In the genomic region with DNA sequence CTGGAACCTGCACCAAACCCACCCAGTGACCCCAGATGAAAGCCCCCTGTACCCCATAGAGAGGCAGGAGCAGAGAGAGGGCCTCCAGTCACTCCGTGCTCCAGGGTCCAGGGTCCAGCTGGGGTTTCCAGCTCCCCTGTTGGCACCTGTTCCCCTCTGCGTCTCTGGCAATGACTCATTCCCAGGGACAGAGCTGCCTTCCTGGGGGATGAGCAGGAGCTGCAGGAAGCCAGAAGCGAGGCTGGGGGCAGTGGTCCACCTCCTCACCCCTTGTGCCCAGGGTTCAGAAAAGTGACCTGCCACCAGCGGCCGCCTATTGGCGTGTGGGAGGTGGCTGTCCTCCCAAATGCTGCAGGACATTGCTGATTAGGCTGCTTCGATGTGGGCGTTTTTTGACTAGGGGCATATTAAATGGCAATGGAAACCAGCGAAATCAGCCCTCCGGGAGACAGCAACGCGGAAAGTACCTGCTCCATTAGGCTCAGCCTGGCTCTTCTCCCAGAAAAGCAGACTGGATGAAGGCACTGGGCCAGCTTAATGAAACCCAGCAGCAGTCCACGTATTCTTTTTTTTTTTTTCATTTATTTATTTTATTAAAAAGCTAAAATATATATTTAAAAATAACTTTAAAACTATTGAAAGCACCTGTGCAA, we compare ENCODE assay signal across 12 cellular contexts.
DNase-seq lines count a peak whose midpoint lies in the region; ATAC-seq, FAIRE-seq and TF ChIP-seq lines count a peak whose summit lies in the region.
"Had no signal": no experiment of that assay in that cellular context is flagged by ENCODE, and none has a peak within 500 bp of the region (broad histone marks: within the 10 kb centered on the region; RNA-seq: fewer than 3 reads in every experiment).

No MANE protein-coding gene starts in this region.

- no peak overlapping the region for H3K14ac ChIP-seq in IMR-90 (replicated peaks; ENCODE audit: low read depth, low read length)

- no peak overlapping the region for H3K18ac ChIP-seq in IMR-90 (ENCODE audit: low read depth, low read length)

- no peak for FAIRE-seq in GM12891 (lab: Jason Lieb, UNC)

- in situ Hi-C loops in IMR-90 (cut with MboI; ENCODE audit: low sequenced_read_pairs), result no loop called here

- BruUV-seq in IMR-90 (replicated peaks; lab: Mats Ljungman, UMichigan), result no TSS peak

- no peak overlapping the region for H3K4ac ChIP-seq in IMR-90 (ENCODE audit: low read depth, low read length)

- H3K56ac ChIP-seq in IMR-90 (ENCODE audit: extremely low read depth, insufficient read depth, low read length), result no peak overlapping the region

- no peak overlapping the region for H4K5ac ChIP-seq in IMR-90 (ENCODE audit: low read depth, low read length)

- H3K36me3 ChIP-seq in IMR-90 (ENCODE audit: control insufficient read depth, insufficient read depth, low read length) (no peaks in the 10 kb centered on the region), adipocyte (ENCODE audit: control insufficient read depth, insufficient read depth, low read length, severe bottlenecking) (no peaks in the 10 kb centered on the region)
- H3K36me3 ChIP-seq: ovary had no signal

- H3K4me2 ChIP-seq in IMR-90 (ENCODE audit: low read depth, low read length), result no peak overlapping the region

- H3K9me3 ChIP-seq in AG04450 (ENCODE audit: control insufficient read depth, insufficient read depth, low read length) (peaks cover 2% of the 10 kb centered on the region; the same call in 1 of the 2 replicates), IMR-90 (ENCODE audit: control insufficient read depth, insufficient read depth, low read length) (peaks cover 2% of the 10 kb centered on the region), adipocyte (ENCODE audit: control insufficient read depth, low read length) (no peaks in the 10 kb centered on the region)
- H3K9me3 ChIP-seq: ovary had no signal

- POLR2A ChIA-PET in AG04450 (lab: Yijun Ruan, JAX) (no interaction called here), IMR-90 (lab: Charles Lee; ENCODE audit: unreplicated experiment) (no interaction called here)

- H3K27ac ChIP-seq in AG04450 (ENCODE audit: low read depth, low read length) (peak overlapping the region; percentile 47), IMR-90 (ENCODE audit: insufficient read depth, low read length) (no peak overlapping the region)
- H3K27ac ChIP-seq: HL-60, ovary, SK-N-MC had no signal

- H3K27me3 ChIP-seq in AG04450 (ENCODE audit: control insufficient read depth, insufficient read depth, low read length) (no peaks in the 10 kb centered on the region), IMR-90 (ENCODE audit: control insufficient read depth, insufficient read depth, low read length) (no peaks in the 10 kb centered on the region; the same call in 1 of the 2 replicates), adipocyte (replicated peaks; ENCODE audit: control insufficient read depth, insufficient read depth, low read length) (peaks cover 8% of the 10 kb centered on the region)
- H3K27me3 ChIP-seq: ovary had no signal

- DNase-seq in AG04450 (ENCODE audit: low read depth, low spot score), result no peak
- peak; percentile 64 for DNase-seq in IMR-90
- DNase-seq in adipocyte (ENCODE audit: low read depth), result peak; percentile 44
- DNase-seq in kidney glomerular epithelial cell (lab: John Stamatoyannopoulos, UW), result peak; percentile 29
- no peak for DNase-seq in GM12891 (ENCODE audit: insufficient read length, low spot score)
- no peak for DNase-seq in effector CD8-positive, alpha-beta T cell (lab: John Stamatoyannopoulos, UW)
- DNase-seq in NCI-H345 (lab: John Stamatoyannopoulos, UW), result no peak
- DNase-seq: GOT3, ovary had no signal

- TF ChIP-seq RAD21 in IMR-90 (IDR thresholded peaks at IDR 0.05; ENCODE audit: low read length), result no peak

- H3K4me3 ChIP-seq in AG04450 (ENCODE audit: low read depth, low read length), result no peak overlapping the region
- H3K4me3 ChIP-seq in IMR-90 (ENCODE audit: insufficient read depth, low read depth, low read length), result no peak overlapping the region
- peak overlapping the region; percentile 14 for H3K4me3 ChIP-seq in adipocyte (ENCODE audit: low read length)
- H3K4me3 ChIP-seq: ovary, SK-N-MC had no signal

- no peak overlapping the region for H2BK5ac ChIP-seq in IMR-90 (ENCODE audit: low read depth, low read length, poor library complexity, severe bottlenecking)

- no peak overlapping the region for H2BK15ac ChIP-seq in IMR-90 (ENCODE audit: low read depth, low read length)

- H2BK20ac ChIP-seq in IMR-90 (ENCODE audit: low read depth, low read length), result no peak overlapping the region

- H3K9ac ChIP-seq in IMR-90 (ENCODE audit: low read depth, low read length), result no peak overlapping the region
- H3K9ac ChIP-seq in adipocyte (ENCODE audit: low read length), result no peak overlapping the region

- H4K8ac ChIP-seq in IMR-90 (ENCODE audit: low read depth in 2 of 2, low read length in 2 of 2), result no peak overlapping the region

- peak overlapping the region; percentile 55 for H2AK9ac ChIP-seq in IMR-90 (replicated peaks; ENCODE audit: low read depth, low read length, poor library complexity)

- H3K4me1 ChIP-seq in IMR-90 (ENCODE audit: control insufficient read depth, insufficient read depth, low read length) (no peaks in the 10 kb centered on the region; the same call in 1 of the 2 replicates), adipocyte (ENCODE audit: control insufficient read depth, insufficient read depth, low read length) (peaks cover 5% of the 10 kb centered on the region)

- H4K20me1 ChIP-seq in IMR-90 (ENCODE audit: insufficient read depth, low read length), result no peaks in the 10 kb centered on the region

- CTCF ChIA-PET in AG04450 (lab: Charles Lee), result interaction anchor here (0.6 to 2.1 kb wide), 3 partner anchors 15 to 211 kb away, joined by 3 to 6 read pairs (median 4); no protein-coding TSS in a partner anchor
- CTCF ChIA-PET in IMR-90 (lab: Yijun Ruan, JAX), result interaction anchor here (1.0 kb wide), 1 partner anchor 8 kb away, joined by 3 read pairs; no protein-coding TSS in a partner anchor

- ATAC-seq in IMR-90 (ENCODE audit: low read depth) (0 out of 2 replicates have a peak, but pooled peaks have one; percentile 25), HG03280 (IDR thresholded peaks at IDR 0.05; ENCODE audit: unreplicated experiment) (no peak)

- TF ChIP-seq POLR2A in IMR-90 (IDR thresholded peaks at IDR 0.05; ENCODE audit: low read depth, low read length), result no peak
- TF ChIP-seq POLR2A in GM12891 (IDR thresholded peaks at IDR 0.05; ENCODE audit: low read depth, low read length), result no peak

- TF ChIP-seq CTCF in AG04450 (IDR thresholded peaks at IDR 0.05; ENCODE audit: low read depth, low read length), result no peak
- no peak for TF ChIP-seq CTCF in IMR-90 (conservative IDR thresholded peaks at IDR 0.05; ENCODE audit: low read depth, low read length)

- H2AK5ac ChIP-seq in IMR-90 (ENCODE audit: low read depth, low read length), result no peak overlapping the region

- H3K9me1 ChIP-seq in IMR-90 (ENCODE audit: insufficient read depth, low read length), result no peaks in the 10 kb centered on the region

- H2AFZ ChIP-seq in IMR-90 (replicated peaks; ENCODE audit: low read length, poor library complexity), result peak overlapping the region; percentile 32

- no peak overlapping the region for H4K91ac ChIP-seq in IMR-90 (ENCODE audit: insufficient read depth, low read depth, low read length)

- dilution Hi-C loops in IMR-90 (cut with HindIII; ENCODE audit: low sequenced_read_pairs, unreplicated experiment), result no loop called here

- WGBS in IMR-90 (ENCODE audit: extremely low coverage in 2 of 2, insufficient read length in 1 of 2), 2 experiments, result 35% methylated on average over 8 of the region's 13 CpGs; no CpG with 5 or more reads in 1 of the 2 experiments

- intact Hi-C loops in IMR-90 (cut with micrococcal nuclease), result no loop called here

- no peaks in the 10 kb centered on the region for H3K79me1 ChIP-seq in IMR-90 (ENCODE audit: low read depth in 1 of 2, low read length in 2 of 2)

- H3K23ac ChIP-seq in IMR-90 (ENCODE audit: low read depth, low read length), result no peak overlapping the region

- no peak overlapping the region for H2BK120ac ChIP-seq in IMR-90 (ENCODE audit: low read depth, low read length)

TF ChIP-seq in IMR-90, 13 proteins besides CTCF, POLR2A, EP300 and RAD21:
- TF ChIP-seq NFE2L2 (IDR thresholded peaks at IDR 0.05; ENCODE audit: low read depth, low read length), result no peak
- TF ChIP-seq MAZ (IDR thresholded peaks at IDR 0.05; ENCODE audit: borderline replicate concordance, low read depth, low read length), result no peak
- TF ChIP-seq MXI1 (IDR thresholded peaks at IDR 0.05; ENCODE audit: borderline replicate concordance, low read depth, low read length), result no peak
- no peak for TF ChIP-seq FOS (IDR thresholded peaks at IDR 0.05; ENCODE audit: low read depth, low read length)
- no peak for TF ChIP-seq CHD1 (IDR thresholded peaks at IDR 0.05; ENCODE audit: low read depth, low read length)
- no peak for TF ChIP-seq ELK1 (IDR thresholded peaks at IDR 0.05; ENCODE audit: borderline replicate concordance, low read depth, low read length)

TF ChIP-seq in GM12891, 5 proteins besides CTCF, POLR2A, EP300 and RAD21:
- TF ChIP-seq POU2F2 (IDR thresholded peaks at IDR 0.05; ENCODE audit: low read depth, low read length), result no peak
- TF ChIP-seq PAX5 (IDR thresholded peaks at IDR 0.05; ENCODE audit: insufficient read depth, low read length, severe bottlenecking), result no peak
- no peak for TF ChIP-seq SPI1 (IDR thresholded peaks at IDR 0.05; ENCODE audit: low read depth, low read length)
- TF ChIP-seq TAF1 (IDR thresholded peaks at IDR 0.05; ENCODE audit: low read depth, low read length), result no peak
- TF ChIP-seq POLR2AphosphoS5 (IDR thresholded peaks at IDR 0.05; ENCODE audit: low read depth, low read length), result no peak

Comparison
In these comparisons a context has a peak if more than half of its experiments do, and no peak if none do; other contexts are left out.
1. DNase-seq: peak in IMR-90 (single experiment), adipocyte (single experiment) and kidney glomerular epithelial cell (single experiment); none in AG04450 (single experiment), GM12891 (single experiment), effector CD8-positive, alpha-beta T cell (single experiment) and NCI-H345 (single experiment).